1 cellular context compared by ENCODE assay signal in the genomic region with DNA sequence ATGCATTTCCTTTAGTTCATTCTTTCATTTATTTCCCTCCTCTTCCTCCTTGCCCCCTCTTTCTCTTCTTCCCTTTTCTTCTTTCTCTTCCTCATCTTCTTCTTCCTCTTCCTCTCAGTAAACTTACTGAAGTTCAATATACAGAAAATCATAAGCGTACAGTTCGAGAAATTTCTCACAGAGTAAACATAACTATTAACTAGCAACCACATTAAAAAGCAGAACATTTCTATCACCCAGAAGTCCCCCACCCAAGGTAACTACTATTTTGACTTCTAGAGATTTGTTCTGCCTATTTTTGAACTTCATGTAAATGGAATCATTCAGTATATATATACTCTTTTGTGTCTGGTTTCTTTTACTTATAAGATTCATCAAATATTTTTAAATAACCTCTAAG.
A peak's percentile ranks its signal among the peaks of the same experiment; 100 is the strongest.
TF ChIP-seq lines count a peak whose summit lies in the region.

No MANE protein-coding gene starts in this region.

TF ChIP-seq in GM12878, 131 proteins besides CTCF, POLR2A, EP300 and RAD21:
- no peak for TF ChIP-seq BMI1 (IDR thresholded peaks at IDR 0.05; ENCODE audit: borderline replicate concordance)
- 0 out of 2 replicates have a peak, but pooled peaks have one; percentile 20 for TF ChIP-seq NBN (IDR thresholded peaks at IDR 0.05)
- TF ChIP-seq, protein P1, sequence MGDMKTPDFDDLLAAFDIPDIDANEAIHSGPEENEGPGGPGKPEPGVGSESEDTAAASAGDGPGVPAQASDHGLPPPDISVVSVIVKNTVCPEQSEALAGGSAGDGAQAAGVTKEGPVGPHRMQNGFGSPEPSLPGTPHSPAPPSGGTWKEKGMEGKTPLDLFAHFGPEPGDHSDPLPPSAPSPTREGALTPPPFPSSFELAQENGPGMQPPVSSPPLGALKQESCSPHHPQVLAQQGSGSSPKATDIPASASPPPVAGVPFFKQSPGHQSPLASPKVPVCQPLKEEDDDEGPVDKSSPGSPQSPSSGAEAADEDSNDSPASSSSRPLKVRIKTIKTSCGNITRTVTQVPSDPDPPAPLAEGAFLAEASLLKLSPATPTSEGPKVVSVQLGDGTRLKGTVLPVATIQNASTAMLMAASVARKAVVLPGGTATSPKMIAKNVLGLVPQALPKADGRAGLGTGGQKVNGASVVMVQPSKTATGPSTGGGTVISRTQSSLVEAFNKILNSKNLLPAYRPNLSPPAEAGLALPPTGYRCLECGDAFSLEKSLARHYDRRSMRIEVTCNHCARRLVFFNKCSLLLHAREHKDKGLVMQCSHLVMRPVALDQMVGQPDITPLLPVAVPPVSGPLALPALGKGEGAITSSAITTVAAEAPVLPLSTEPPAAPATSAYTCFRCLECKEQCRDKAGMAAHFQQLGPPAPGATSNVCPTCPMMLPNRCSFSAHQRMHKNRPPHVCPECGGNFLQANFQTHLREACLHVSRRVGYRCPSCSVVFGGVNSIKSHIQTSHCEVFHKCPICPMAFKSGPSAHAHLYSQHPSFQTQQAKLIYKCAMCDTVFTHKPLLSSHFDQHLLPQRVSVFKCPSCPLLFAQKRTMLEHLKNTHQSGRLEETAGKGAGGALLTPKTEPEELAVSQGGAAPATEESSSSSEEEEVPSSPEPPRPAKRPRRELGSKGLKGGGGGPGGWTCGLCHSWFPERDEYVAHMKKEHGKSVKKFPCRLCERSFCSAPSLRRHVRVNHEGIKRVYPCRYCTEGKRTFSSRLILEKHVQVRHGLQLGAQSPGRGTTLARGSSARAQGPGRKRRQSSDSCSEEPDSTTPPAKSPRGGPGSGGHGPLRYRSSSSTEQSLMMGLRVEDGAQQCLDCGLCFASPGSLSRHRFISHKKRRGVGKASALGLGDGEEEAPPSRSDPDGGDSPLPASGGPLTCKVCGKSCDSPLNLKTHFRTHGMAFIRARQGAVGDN (IDR thresholded peaks at IDR 0.05), result no peak
